ENCODE assay signal across 22 cellular contexts in genomic region chr13:86563308-86563707, GRCh38.
DNase-seq lines count a peak whose midpoint lies in the region; ATAC-seq, FAIRE-seq and TF ChIP-seq lines count a peak whose summit lies in the region.
"Had no signal": no experiment of that assay in that cellular context is flagged by ENCODE, and none has a peak within 500 bp of the region (broad histone marks: within the 10 kb centered on the region; RNA-seq: fewer than 3 reads in every experiment).

No MANE protein-coding gene starts in this region.

- no peak overlapping the region for H3K56ac ChIP-seq in IMR-90 (ENCODE audit: extremely low read depth, insufficient read depth, low read length)

- H4K20me1 ChIP-seq in IMR-90 (ENCODE audit: insufficient read depth, low read length): no peaks in the 10 kb centered on the region
- H4K20me1 ChIP-seq in astrocyte (ENCODE audit: insufficient read depth, low read length): no peaks in the 10 kb centered on the region

- H2BK20ac ChIP-seq in IMR-90 (ENCODE audit: low read depth, low read length): no peak overlapping the region

- peak; percentile 76 for FAIRE-seq in astrocyte (lab: Jason Lieb, UNC)

- H3K23ac ChIP-seq in IMR-90 (ENCODE audit: low read depth, low read length): no peak overlapping the region

- H3K27me3 ChIP-seq in ACC112 (ENCODE audit: insufficient read depth, low read length) (no peaks in the 10 kb centered on the region), IMR-90 (ENCODE audit: control insufficient read depth, insufficient read depth, low read length) (no peaks in the 10 kb centered on the region), astrocyte (ENCODE audit: insufficient read depth, low read length) (no peaks in the 10 kb centered on the region), foreskin keratinocyte (no peaks in the 10 kb centered on the region)
- H3K27me3 ChIP-seq: body of pancreas, right lobe of liver, stomach, vagina had no signal

- no peak overlapping the region for H2AK9ac ChIP-seq in IMR-90 (replicated peaks; ENCODE audit: low read depth, low read length, poor library complexity)

- no peak overlapping the region for H3K14ac ChIP-seq in IMR-90 (replicated peaks; ENCODE audit: low read depth, low read length)

- H3K27ac ChIP-seq in ACC112 (ENCODE audit: low read depth, low read length) (no peak overlapping the region), IMR-90 (ENCODE audit: insufficient read depth, low read length) (no peak overlapping the region), astrocyte (ENCODE audit: low read depth, low read length) (peak overlapping the region; percentile 58), foreskin keratinocyte (no peak overlapping the region)
- H3K27ac ChIP-seq: body of pancreas, right lobe of liver, stomach, vagina had no signal

- H3K4me1 ChIP-seq in ACC112 (ENCODE audit: control insufficient read depth, insufficient read depth, low read length, unreplicated experiment) (no peaks in the 10 kb centered on the region), IMR-90 (ENCODE audit: control insufficient read depth, insufficient read depth, low read length) (no peaks in the 10 kb centered on the region), astrocyte (ENCODE audit: insufficient read depth, low read length) (peaks cover 11% of the 10 kb centered on the region), foreskin keratinocyte (no peaks in the 10 kb centered on the region)
- H3K4me1 ChIP-seq: body of pancreas, right lobe of liver, stomach, vagina had no signal

- peak; percentile 85 for ATAC-seq in IMR-90 (ENCODE audit: low read depth)
- no peak for ATAC-seq in foreskin keratinocyte
- ATAC-seq in GM18519 (IDR thresholded peaks at IDR 0.05; ENCODE audit: low FRiP score, unreplicated experiment): no peak
- ATAC-seq in HG02970 (IDR thresholded peaks at IDR 0.05; ENCODE audit: low FRiP score, unreplicated experiment): no peak
- ATAC-seq in HG02610 (IDR thresholded peaks at IDR 0.05; ENCODE audit: unreplicated experiment): no peak
- ATAC-seq: body of pancreas; CD8-positive, alpha-beta T cell; right lobe of liver had no signal

- DNase-seq in IMR-90: peak; percentile 75
- peak; percentile 92 for DNase-seq in astrocyte (ENCODE audit: low read depth)
- peak; percentile 20 to 30 for DNase-seq in foreskin keratinocyte
- no peak for DNase-seq in GDM1 (lab: John Stamatoyannopoulos, UW)
- DNase-seq: ACHN; activated naive CD4-positive, alpha-beta T cell treated with Interleukin-2 at 50 U/mL for 16 hours; body of pancreas; CD8-positive, alpha-beta T cell; dermis blood vessel endothelial cell; hypothalamus; KBM-7; midbrain; NCI-H1105; NCI-H2107; right lobe of liver; stimulated activated CD4-positive, alpha-beta T cell treated with anti-CD3 and anti-CD28 coated beads, Interleukin-1b, Interleukin-23, amount 100 ng/mL, for 48 hours; stomach had no signal

- in situ Hi-C loops in IMR-90 (cut with MboI; ENCODE audit: low sequenced_read_pairs): no loop called here

- dilution Hi-C loops in IMR-90 (cut with HindIII; ENCODE audit: low sequenced_read_pairs, unreplicated experiment): no loop called here

- no peak overlapping the region for H3K4me3 ChIP-seq in ACC112 (ENCODE audit: low read depth, low read length)
- no peak overlapping the region for H3K4me3 ChIP-seq in IMR-90 (ENCODE audit: insufficient read depth, low read depth, low read length)
- no peak overlapping the region for H3K4me3 ChIP-seq in astrocyte (ENCODE audit: insufficient read depth, low read depth, low read length)
- H3K4me3 ChIP-seq: body of pancreas, right lobe of liver, stomach, vagina had no signal

- no peak overlapping the region for H4K91ac ChIP-seq in IMR-90 (ENCODE audit: insufficient read depth, low read depth, low read length)

- H3K36me3 Mint-ChIP-seq in astrocyte (ENCODE audit: low read depth, unreplicated experiment): no peaks in the 10 kb centered on the region
- H3K36me3 Mint-ChIP-seq: CD8-positive, alpha-beta T cell had no signal

- H3K9ac ChIP-seq in IMR-90 (ENCODE audit: low read depth, low read length) (no peak overlapping the region), astrocyte (ENCODE audit: low read length) (no peak overlapping the region)

- POLR2A ChIA-PET in IMR-90 (lab: Charles Lee; ENCODE audit: unreplicated experiment): no interaction called here

- CTCF ChIA-PET in IMR-90 (lab: Yijun Ruan, JAX): interaction anchor here (0.7 kb wide), 2 partner anchors 16 to 59 kb away, joined by 4 to 5 read pairs; no protein-coding TSS in a partner anchor

- TF ChIP-seq RAD21 in IMR-90 (IDR thresholded peaks at IDR 0.05; ENCODE audit: low read length): no peak

- H4K8ac ChIP-seq in IMR-90 (ENCODE audit: low read depth in 2 of 2, low read length in 2 of 2): no peak overlapping the region

- no CpG with 5 or more reads among the region's 2 CpGs for WGBS in IMR-90 (ENCODE audit: extremely low coverage in 2 of 2, insufficient read length in 1 of 2), 2 experiments

- no peak for TF ChIP-seq POLR2A in IMR-90 (IDR thresholded peaks at IDR 0.05; ENCODE audit: low read depth, low read length)

- H2BK15ac ChIP-seq in IMR-90 (ENCODE audit: low read depth, low read length): no peak overlapping the region

- no peaks in the 10 kb centered on the region for H3K79me1 ChIP-seq in IMR-90 (ENCODE audit: low read depth in 1 of 2, low read length in 2 of 2)

- intact Hi-C loops in IMR-90 (cut with micrococcal nuclease): no loop called here

- H3K27ac Mint-ChIP-seq in astrocyte (ENCODE audit: unreplicated experiment): peak overlapping the region; percentile 3
- H3K27ac Mint-ChIP-seq: CD8-positive, alpha-beta T cell had no signal

- H3K9me1 ChIP-seq in IMR-90 (ENCODE audit: insufficient read depth, low read length): no peaks in the 10 kb centered on the region

- no peak overlapping the region for H3K18ac ChIP-seq in IMR-90 (ENCODE audit: low read depth, low read length)

- H2BK120ac ChIP-seq in IMR-90 (ENCODE audit: low read depth, low read length): no peak overlapping the region

- H3K4me2 ChIP-seq in IMR-90 (ENCODE audit: low read depth, low read length) (peak overlapping the region; percentile 54; the same call in 1 of the 2 replicates), astrocyte (ENCODE audit: low read length) (peak overlapping the region; percentile 53)

- H2AK5ac ChIP-seq in IMR-90 (ENCODE audit: low read depth, low read length): no peak overlapping the region

- no peaks in the 10 kb centered on the region for H3K36me3 ChIP-seq in ACC112 (ENCODE audit: insufficient read depth, low read length)
- H3K36me3 ChIP-seq in IMR-90 (ENCODE audit: control insufficient read depth, insufficient read depth, low read length): no peaks in the 10 kb centered on the region
- H3K36me3 ChIP-seq in astrocyte (ENCODE audit: insufficient read depth, low read length): no peaks in the 10 kb centered on the region
- H3K36me3 ChIP-seq: right lobe of liver, stomach, vagina had no signal

- H3K9me3 Mint-ChIP-seq in astrocyte (ENCODE audit: unreplicated experiment): no peaks in the 10 kb centered on the region

- peak overlapping the region; percentile 14 for H2AFZ ChIP-seq in ACC112 (ENCODE audit: low read length, unreplicated experiment)
- H2AFZ ChIP-seq in IMR-90 (replicated peaks; ENCODE audit: low read length, poor library complexity): no peak overlapping the region
- H2AFZ ChIP-seq in astrocyte (ENCODE audit: low read depth, low read length): no peak overlapping the region

- H3K79me2 ChIP-seq in ACC112 (ENCODE audit: control insufficient read depth, insufficient read depth, low read length, unreplicated experiment) (no peaks in the 10 kb centered on the region), astrocyte (ENCODE audit: insufficient read depth, low read length) (no peaks in the 10 kb centered on the region)

- no peak for TF ChIP-seq CTCF in IMR-90 (conservative IDR thresholded peaks at IDR 0.05; ENCODE audit: low read depth, low read length)
- no peak for TF ChIP-seq CTCF in astrocyte (IDR thresholded peaks at IDR 0.05; ENCODE audit: insufficient read depth, low read depth, low read length)
- TF ChIP-seq CTCF in foreskin keratinocyte (conservative IDR thresholded peaks at IDR 0.05): no peak

- H2BK5ac ChIP-seq in IMR-90 (ENCODE audit: low read depth, low read length, poor library complexity, severe bottlenecking): no peak overlapping the region

- peaks cover 13% of the 10 kb centered on the region for H3K4me1 Mint-ChIP-seq in astrocyte (ENCODE audit: low read depth, unreplicated experiment)

- no TSS peak for BruUV-seq in IMR-90 (replicated peaks; lab: Mats Ljungman, UMichigan)

- H3K27me3 Mint-ChIP-seq in astrocyte (ENCODE audit: low read depth, unreplicated experiment): no peaks in the 10 kb centered on the region

- H3K4ac ChIP-seq in IMR-90 (ENCODE audit: low read depth, low read length): no peak overlapping the region

- no peak overlapping the region for H3K4me3 Mint-ChIP-seq in astrocyte (ENCODE audit: unreplicated experiment)
- H3K4me3 Mint-ChIP-seq: CD8-positive, alpha-beta T cell had no signal

- no peak overlapping the region for H4K5ac ChIP-seq in IMR-90 (ENCODE audit: low read depth, low read length)

- H3K9me3 ChIP-seq in IMR-90 (ENCODE audit: control insufficient read depth, insufficient read depth, low read length) (no peaks in the 10 kb centered on the region), astrocyte (ENCODE audit: insufficient read depth, low read depth, low read length) (no peaks in the 10 kb centered on the region)
- H3K9me3 ChIP-seq: body of pancreas, right lobe of liver, stomach, vagina had no signal

TF ChIP-seq in IMR-90, 13 proteins besides CTCF, POLR2A, EP300 and RAD21:
- TF ChIP-seq FOS (IDR thresholded peaks at IDR 0.05; ENCODE audit: low read depth, low read length) (peak; percentile 23; the same call in 1 of the 2 replicates), MAZ (IDR thresholded peaks at IDR 0.05; ENCODE audit: borderline replicate concordance, low read depth, low read length) (no peak)
